In the genomic region with DNA sequence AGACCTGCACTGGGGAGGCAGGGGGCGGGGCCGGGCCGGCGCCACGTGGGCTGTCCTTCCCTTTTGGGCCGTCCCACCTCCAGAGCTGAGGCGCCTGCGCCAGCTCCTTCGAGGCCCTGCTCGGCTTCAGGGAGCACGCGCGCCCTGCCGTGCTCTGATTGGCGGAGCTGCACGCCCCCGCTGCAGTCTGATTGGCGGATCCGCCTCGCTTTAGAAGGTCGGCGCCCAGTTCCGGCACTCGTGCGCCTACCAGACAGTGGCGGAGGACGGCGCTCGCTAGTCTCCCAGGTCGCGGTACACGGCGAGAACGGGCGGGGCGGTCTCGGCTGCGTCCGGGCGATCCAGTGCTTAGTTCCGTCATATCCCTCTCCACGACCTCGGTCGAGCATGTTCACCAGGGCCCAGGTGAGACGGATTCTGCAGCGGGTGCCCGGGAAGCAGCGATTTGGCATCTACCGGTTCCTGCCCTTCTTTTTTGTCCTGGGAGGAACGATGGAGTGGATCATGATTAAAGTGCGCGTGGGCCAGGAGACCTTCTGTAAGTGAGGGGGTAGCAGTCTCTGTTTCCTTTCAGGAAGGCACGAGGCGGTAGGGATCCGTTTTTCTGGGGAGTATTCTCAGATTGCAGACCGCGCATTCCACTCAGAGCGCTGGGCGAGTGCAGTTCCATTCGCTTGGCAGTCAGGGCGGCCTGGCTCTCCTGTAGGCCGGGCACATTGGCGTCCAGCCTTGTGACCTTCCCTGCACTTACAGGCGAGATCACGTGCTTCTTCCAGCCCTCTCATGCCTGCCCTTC, we compare ENCODE assay signal across 8 cellular contexts. TPM values are rescaled to one million over a fixed set of nuclear protein-coding genes. Genes with fewer than 3 reads are reported as not detected.
DNase-seq lines count a peak whose midpoint lies in the region; ATAC-seq, FAIRE-seq and TF ChIP-seq lines count a peak whose summit lies in the region.

A gene with protein sequence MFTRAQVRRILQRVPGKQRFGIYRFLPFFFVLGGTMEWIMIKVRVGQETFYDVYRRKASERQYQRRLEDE (plus strand): TSS at position 237 of the 796 bp plus-strand sequence. CDS start 151 bp downstream, at position 388.

- ATAC-seq in HG02840 (IDR thresholded peaks at IDR 0.05; ENCODE audit: low FRiP score, unreplicated experiment): peak; percentile 87

- TF ChIP-seq EP300 in tibial nerve (IDR thresholded peaks at IDR 0.05): peak; percentile 89 to 100

- H3K27me3 ChIP-seq in adipocyte (replicated peaks; ENCODE audit: control insufficient read depth, insufficient read depth, low read length): no peaks in the 10 kb centered on the region
- no peaks in the 10 kb centered on the region for H3K27me3 ChIP-seq in cardiac muscle cell
- H3K27me3 ChIP-seq in parathyroid adenoma (ENCODE audit: control insufficient read depth, insufficient read depth, low read length): no peaks in the 10 kb centered on the region
- H3K27me3 ChIP-seq in tibial nerve: no peaks in the 10 kb centered on the region

- FAIRE-seq in GM12892 (lab: Jason Lieb, UNC): peak; percentile 100

- H3K4me2 ChIP-seq in parathyroid adenoma (ENCODE audit: low read length): peak within 1 kb of the TSS; percentile 79

- peak within 1 kb of the TSS; percentile 74 for H2AFZ ChIP-seq in parathyroid adenoma

- 0% methylated on average over 38 to 56 of the region's 65 CpGs for whole genome bisulfite sequencing in tibial nerve, 2 donors

- H3K9ac ChIP-seq in adipocyte (ENCODE audit: low read length) (peak within 1 kb of the TSS; percentile 97), parathyroid adenoma (peak within 1 kb of the TSS; percentile 22)

- H3K4me1 ChIP-seq in adipocyte (ENCODE audit: control insufficient read depth, insufficient read depth, low read length): peaks cover 57% of the 10 kb centered on the region
- H3K4me1 ChIP-seq in cardiac muscle cell (ENCODE audit: low read depth): peaks cover 26% of the 10 kb centered on the region
- H3K4me1 ChIP-seq in parathyroid adenoma: peaks cover 26% of the 10 kb centered on the region
- H3K4me1 ChIP-seq in tibial nerve: peaks cover 0 to 70% (median 31%) of the 10 kb centered on the region in 4 donors

- peak; percentile 100 for TF ChIP-seq POLR2A in GM12892 (IDR thresholded peaks at IDR 0.05; ENCODE audit: low read depth, low read length)
- TF ChIP-seq POLR2A in tibial nerve (IDR thresholded peaks at IDR 0.05): peak; percentile 99 to 100

- TF ChIP-seq CTCF in cardiac muscle cell (IDR thresholded peaks at IDR 0.05; ENCODE audit: low read depth, low read length) (peak; percentile 7), parathyroid adenoma (IDR thresholded peaks at IDR 0.05) (no peak), tibial nerve (IDR thresholded peaks at IDR 0.05) (peak in 2 of 5 experiments; percentile 36 to 48)

- DNase-seq in GM12892 (ENCODE audit: insufficient read length): peak; percentile 96
- peak; percentile 86 for DNase-seq in NCI-H1436 (lab: John Stamatoyannopoulos, UW)
- peak; percentile 98 for DNase-seq in SW480 (ENCODE audit: low spot score)
- DNase-seq in adipocyte (ENCODE audit: low read depth): peak; percentile 99
- DNase-seq in cardiac muscle cell (ENCODE audit: low read depth in 1 of 2, low spot score in 1 of 2): peak; percentile 99
- DNase-seq in tibial nerve (ENCODE audit: low spot score in 2 of 2): peak; percentile 94 to 95

- H3K27ac ChIP-seq in cardiac muscle cell (peak within 1 kb of the TSS; percentile 96), parathyroid adenoma (peak within 1 kb of the TSS; percentile 82), tibial nerve (peak within 1 kb of the TSS; percentile 7 to 93 (median 86))

- H3K4me3 ChIP-seq in adipocyte (ENCODE audit: low read length): peak within 1 kb of the TSS; percentile 93
- peak within 1 kb of the TSS; percentile 68 for H3K4me3 ChIP-seq in cardiac muscle cell
- H3K4me3 ChIP-seq in parathyroid adenoma (ENCODE audit: low read depth, low read length): peak within 1 kb of the TSS; percentile 82
- peak within 1 kb of the TSS; percentile 53 to 83 (median 70) for H3K4me3 ChIP-seq in tibial nerve

- H3K9me3 ChIP-seq in adipocyte (ENCODE audit: control insufficient read depth, low read length): no peaks in the 10 kb centered on the region
- no peaks in the 10 kb centered on the region for H3K9me3 ChIP-seq in cardiac muscle cell (ENCODE audit: low read depth)
- no peaks in the 10 kb centered on the region for H3K9me3 ChIP-seq in parathyroid adenoma (ENCODE audit: control insufficient read depth, low read length)
- no peaks in the 10 kb centered on the region for H3K9me3 ChIP-seq in tibial nerve

- peaks cover 19% of the 10 kb centered on the region for H3K79me2 ChIP-seq in parathyroid adenoma

- H3K36me3 ChIP-seq in adipocyte (ENCODE audit: control insufficient read depth, insufficient read depth, low read length, severe bottlenecking): peaks cover 12% of the 10 kb centered on the region
- H3K36me3 ChIP-seq in cardiac muscle cell: peaks cover 4% of the 10 kb centered on the region
- no peaks in the 10 kb centered on the region for H3K36me3 ChIP-seq in parathyroid adenoma (ENCODE audit: control insufficient read depth, insufficient read depth, low read length)
- peaks cover 0 to 8% (median 0%) of the 10 kb centered on the region in 3 donors for H3K36me3 ChIP-seq in tibial nerve

RNA-seq across cellular contexts. Expression of the gene that starts here (rescaled TPM):
- polyA plus RNA-seq in GM12892 (2012; ENCODE audit: missing spikeins): 10.9 TPM
- total RNA-seq in cardiac muscle cell (1.0 and 23.8 TPM in 2 replicates), tibial nerve (10 to 100 TPM in 2 of 4 donors, 1 to 10 TPM in 2; 1.2 to 23.9 (median 9.5) TPM)
- 64.7 and 89.3 TPM in 2 replicates for polyA plus RNA-seq in cardiac muscle cell

Comparison
In these comparisons a context has a peak if more than half of its experiments do, and no peak if none do; other contexts are left out.
1. Peak in every context shown above with its lines: DNase-seq, ATAC-seq, H3K4me3 ChIP-seq and H3K27ac ChIP-seq.